27 cellular contexts compared by ENCODE assay signal in the genomic region with DNA sequence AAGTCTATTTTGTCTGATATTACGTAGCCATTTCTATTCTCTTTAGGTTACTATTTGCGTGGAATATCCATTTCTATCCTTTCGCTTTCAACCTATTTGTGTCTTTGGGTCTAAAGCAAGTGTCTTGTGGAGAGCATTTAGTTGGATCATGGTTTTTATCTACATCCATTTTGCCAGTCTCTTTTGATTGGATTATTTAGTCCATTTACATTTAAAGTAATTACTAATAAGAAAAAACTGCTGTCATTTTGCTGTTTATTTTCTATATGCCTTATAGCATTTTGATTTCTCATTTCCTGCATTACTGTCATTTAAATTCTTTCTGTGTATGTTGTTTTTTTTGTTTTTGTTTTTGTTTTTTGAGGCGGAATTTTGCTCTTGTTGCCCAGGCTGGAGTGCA.
"Had no signal": no experiment of that assay in that cellular context is flagged by ENCODE, and none has a peak within 500 bp of the region (broad histone marks: within the 10 kb centered on the region; RNA-seq: fewer than 3 reads in every experiment).

No MANE protein-coding gene starts in this region.

- DNase-seq: colonic mucosa; cortex of kidney; dermis blood vessel endothelial cell; dorsolateral prefrontal cortex; effector CD4-positive, alpha-beta T cell; effector CD8-positive, alpha-beta T cell; effector memory CD4-positive, alpha-beta T cell; endodermal cell; erythroblast; esophagus squamous epithelium; foreskin fibroblast; foreskin keratinocyte; foreskin melanocyte; gastrocnemius medialis; glutamatergic neuron; head of caudate nucleus; heart left ventricle; heart right ventricle had no signal

- H3K4me1 ChIP-seq: colonic mucosa, esophagus muscularis mucosa, esophagus squamous epithelium, foreskin keratinocyte, gastrocnemius medialis, gastroesophageal sphincter, heart left ventricle, heart right ventricle had no signal

- H3K9me3 Mint-ChIP-seq: dendritic cell treated with granulocyte-macrophage colony-stimulating factor and Interleukin-4, amounts not matched to agents 40 ng/mL and 50 ng/mL, for 4 days had no signal

- H3K4me3 ChIP-seq: colonic mucosa, coronary artery, dorsolateral prefrontal cortex, esophagus muscularis mucosa, esophagus squamous epithelium, gastrocnemius medialis, gastroesophageal sphincter, heart left ventricle, heart right ventricle had no signal

- H3K4me1 Mint-ChIP-seq: endodermal cell had no signal

- H3K9me3 ChIP-seq: colonic mucosa, esophagus squamous epithelium, gastrocnemius medialis, gastroesophageal sphincter had no signal

- H3K27me3 Mint-ChIP-seq: dendritic cell treated with granulocyte-macrophage colony-stimulating factor and Interleukin-4, amounts not matched to agents 40 ng/mL and 50 ng/mL, for 4 days had no signal

- H3K27me3 ChIP-seq: colonic mucosa, dorsolateral prefrontal cortex, esophagus muscularis mucosa, esophagus squamous epithelium, gastrocnemius medialis, gastroesophageal sphincter, heart left ventricle, heart right ventricle had no signal

- H3K27ac Mint-ChIP-seq: dendritic cell treated with granulocyte-macrophage colony-stimulating factor and Interleukin-4, amounts not matched to agents 40 ng/mL and 50 ng/mL, for 4 days; endodermal cell had no signal

- ATAC-seq: esophagus mucosa, foreskin keratinocyte, gastrocnemius medialis, gastroesophageal sphincter, heart left ventricle, heart right ventricle had no signal

- FAIRE-seq: colon, endometrium, endothelial cell of umbilical vein had no signal

- H3K4me3 Mint-ChIP-seq: dendritic cell treated with granulocyte-macrophage colony-stimulating factor and Interleukin-4, amounts not matched to agents 40 ng/mL and 50 ng/mL, for 4 days; endodermal cell had no signal

- H3K27ac ChIP-seq: colonic mucosa, coronary artery, dorsolateral prefrontal cortex, epithelial cell of prostate, esophagus muscularis mucosa, esophagus squamous epithelium, foreskin keratinocyte, gastrocnemius medialis, gastroesophageal sphincter, heart left ventricle, heart right ventricle had no signal

- H3K36me3 ChIP-seq: colonic mucosa, esophagus squamous epithelium had no signal
